2 cellular contexts compared by ENCODE assay signal in the genomic region with DNA sequence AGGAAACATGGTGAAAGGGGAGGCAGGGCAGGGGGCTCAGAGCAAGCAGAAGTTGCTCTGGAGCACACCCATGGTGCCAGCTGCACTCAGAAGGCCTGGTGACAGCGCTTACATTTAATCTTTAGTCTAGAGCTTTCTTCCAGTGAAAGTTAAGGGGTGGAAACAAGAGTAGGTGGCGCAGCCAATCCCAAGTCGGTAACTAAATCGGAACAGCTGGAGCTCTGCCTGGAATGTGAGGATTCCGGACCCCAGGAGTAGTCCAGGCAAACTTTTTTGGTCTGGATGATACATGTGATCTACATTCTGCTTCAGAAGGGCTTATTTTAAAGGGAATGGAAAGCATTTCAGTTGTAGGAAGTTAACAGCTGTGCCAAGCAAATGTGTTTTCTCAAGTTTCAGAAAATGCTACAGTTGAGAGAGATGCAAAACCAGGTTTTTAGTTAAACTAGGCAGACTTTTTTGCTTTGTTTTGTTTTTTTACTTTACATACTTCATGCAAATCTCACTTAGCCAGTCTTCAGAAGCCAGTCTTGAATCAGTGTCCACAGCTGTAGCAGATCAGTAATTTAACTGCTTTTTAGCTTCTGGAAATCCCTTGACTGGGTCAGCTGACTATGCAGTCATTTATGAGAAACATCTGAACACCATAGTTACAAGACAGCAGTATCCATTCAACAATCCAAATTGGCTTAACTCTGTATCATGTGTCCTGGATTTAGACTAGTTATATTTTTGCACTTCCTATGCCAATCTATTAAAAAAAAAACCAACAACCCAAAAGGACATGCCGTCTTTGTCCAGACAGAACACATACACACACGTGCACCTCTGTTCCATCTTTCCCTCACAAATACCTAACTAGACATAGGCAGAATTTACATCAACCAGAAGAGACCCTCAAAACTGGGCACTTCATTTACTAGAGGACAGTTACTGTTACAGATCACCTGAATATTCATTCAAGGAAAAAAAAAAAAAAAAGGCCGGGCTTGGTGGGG.
TF ChIP-seq lines count a peak whose summit lies in the region.

No MANE protein-coding gene starts in this region.

TF ChIP-seq in liver, 16 proteins besides CTCF, POLR2A, EP300 and RAD21:
- no peak for TF ChIP-seq JUND (IDR thresholded peaks at IDR 0.05)
- TF ChIP-seq FOXA1 (IDR thresholded peaks at IDR 0.05): no peak
- TF ChIP-seq, protein P1, sequence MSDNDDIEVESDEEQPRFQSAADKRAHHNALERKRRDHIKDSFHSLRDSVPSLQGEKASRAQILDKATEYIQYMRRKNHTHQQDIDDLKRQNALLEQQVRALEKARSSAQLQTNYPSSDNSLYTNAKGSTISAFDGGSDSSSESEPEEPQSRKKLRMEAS (IDR thresholded peaks at IDR 0.05): no peak
- TF ChIP-seq, protein P2, sequence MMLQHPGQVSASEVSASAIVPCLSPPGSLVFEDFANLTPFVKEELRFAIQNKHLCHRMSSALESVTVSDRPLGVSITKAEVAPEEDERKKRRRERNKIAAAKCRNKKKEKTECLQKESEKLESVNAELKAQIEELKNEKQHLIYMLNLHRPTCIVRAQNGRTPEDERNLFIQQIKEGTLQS (IDR thresholded peaks at IDR 0.05): no peak
- TF ChIP-seq NR2F2 (IDR thresholded peaks at IDR 0.05): peak; percentile 26
- TF ChIP-seq TAF1 (conservative IDR thresholded peaks at IDR 0.05): no peak

TF ChIP-seq in HepG2, 621 proteins besides CTCF, POLR2A, EP300 and RAD21:
- TF ChIP-seq ZSCAN29 (CRISPR knock-in tag; conservative IDR thresholded peaks at IDR 0.05) (no peak), ZNF143 (CRISPR knock-in tag; IDR thresholded peaks at IDR 0.05) (no peak), PLRG1 (conservative IDR thresholded peaks at IDR 0.05) (no peak)
- TF ChIP-seq, protein P3, sequence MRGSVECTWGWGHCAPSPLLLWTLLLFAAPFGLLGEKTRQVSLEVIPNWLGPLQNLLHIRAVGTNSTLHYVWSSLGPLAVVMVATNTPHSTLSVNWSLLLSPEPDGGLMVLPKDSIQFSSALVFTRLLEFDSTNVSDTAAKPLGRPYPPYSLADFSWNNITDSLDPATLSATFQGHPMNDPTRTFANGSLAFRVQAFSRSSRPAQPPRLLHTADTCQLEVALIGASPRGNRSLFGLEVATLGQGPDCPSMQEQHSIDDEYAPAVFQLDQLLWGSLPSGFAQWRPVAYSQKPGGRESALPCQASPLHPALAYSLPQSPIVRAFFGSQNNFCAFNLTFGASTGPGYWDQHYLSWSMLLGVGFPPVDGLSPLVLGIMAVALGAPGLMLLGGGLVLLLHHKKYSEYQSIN (CRISPR knock-in tag; IDR thresholded peaks at IDR 0.05; ENCODE audit: borderline replicate concordance): no peak
- TF ChIP-seq, protein P4, sequence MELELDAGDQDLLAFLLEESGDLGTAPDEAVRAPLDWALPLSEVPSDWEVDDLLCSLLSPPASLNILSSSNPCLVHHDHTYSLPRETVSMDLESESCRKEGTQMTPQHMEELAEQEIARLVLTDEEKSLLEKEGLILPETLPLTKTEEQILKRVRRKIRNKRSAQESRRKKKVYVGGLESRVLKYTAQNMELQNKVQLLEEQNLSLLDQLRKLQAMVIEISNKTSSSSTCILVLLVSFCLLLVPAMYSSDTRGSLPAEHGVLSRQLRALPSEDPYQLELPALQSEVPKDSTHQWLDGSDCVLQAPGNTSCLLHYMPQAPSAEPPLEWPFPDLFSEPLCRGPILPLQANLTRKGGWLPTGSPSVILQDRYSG (CRISPR knock-in tag; IDR thresholded peaks at IDR 0.05): no peak
